In genomic region chr18:47935321-47935720, GRCh38 we compare ENCODE assay signal across 22 cellular contexts.
"Had no signal": no experiment of that assay in that cellular context is flagged by ENCODE, and none has a peak within 500 bp of the region (broad histone marks: within the 10 kb centered on the region; RNA-seq: fewer than 3 reads in every experiment).

No MANE protein-coding gene starts in this region.

- H3K4me3 ChIP-seq: adrenal gland, ascending aorta, hepatocyte, left lung, upper lobe of left lung had no signal

- DNase-seq: activated B cell treated with CpG ODN at 0.5 μM for 24 hours; activated CD4-positive, alpha-beta T cell treated with anti-CD3 and anti-CD28 coated beads for 4 hours; activated CD4-positive, alpha-beta T cell treated with anti-CD3 and anti-CD28 coated beads, Interleukin-2, amount 50 U/mL, for 48 hours; activated CD8-positive, alpha-beta memory T cell treated with anti-CD3 and anti-CD28 coated beads, Interleukin-2, amount 50 U/mL, for 48 hours; activated naive CD4-positive, alpha-beta T cell; activated T-cell treated with anti-CD3 and anti-CD28 coated beads, Interleukin-2, amount 50 U/mL, for 4 hours; adrenal gland; brain microvascular endothelial cell; caudate nucleus; effector CD4-positive, alpha-beta T cell; erythroblast; foreskin fibroblast; glutamatergic neuron; immature natural killer cell; kidney glomerular epithelial cell; left lung; natural killer cell; stimulated activated CD4-positive, alpha-beta T cell treated with anti-CD3 and anti-CD28 coated beads, Interleukin-4, amount 100 ng/mL, for 24 hours; stimulated activated naive CD4-positive, alpha-beta T cell treated with Interleukin-2 at 50 U/mL for 16 hours; upper lobe of left lung had no signal

- H3K4me1 ChIP-seq: adrenal gland had no signal

- H3K36me3 ChIP-seq: adrenal gland, ascending aorta, brain microvascular endothelial cell, left lung, upper lobe of left lung had no signal

- H2AFZ ChIP-seq: hepatocyte had no signal

- H3K9me3 ChIP-seq: adrenal gland, ascending aorta, left lung, upper lobe of left lung had no signal

- H3K4me2 ChIP-seq: hepatocyte had no signal

- ATAC-seq: activated T-cell treated with anti-CD3 and anti-CD28 coated beads, Interleukin-2, amount 50 U/mL, for 4 hours; left lung; natural killer cell had no signal

- H3K79me2 ChIP-seq: hepatocyte had no signal

- H3K27me3 ChIP-seq: adrenal gland, ascending aorta, hepatocyte, left lung, upper lobe of left lung had no signal
